Comparison of ENCODE assay signal across 2 cellular contexts in the genomic region with DNA sequence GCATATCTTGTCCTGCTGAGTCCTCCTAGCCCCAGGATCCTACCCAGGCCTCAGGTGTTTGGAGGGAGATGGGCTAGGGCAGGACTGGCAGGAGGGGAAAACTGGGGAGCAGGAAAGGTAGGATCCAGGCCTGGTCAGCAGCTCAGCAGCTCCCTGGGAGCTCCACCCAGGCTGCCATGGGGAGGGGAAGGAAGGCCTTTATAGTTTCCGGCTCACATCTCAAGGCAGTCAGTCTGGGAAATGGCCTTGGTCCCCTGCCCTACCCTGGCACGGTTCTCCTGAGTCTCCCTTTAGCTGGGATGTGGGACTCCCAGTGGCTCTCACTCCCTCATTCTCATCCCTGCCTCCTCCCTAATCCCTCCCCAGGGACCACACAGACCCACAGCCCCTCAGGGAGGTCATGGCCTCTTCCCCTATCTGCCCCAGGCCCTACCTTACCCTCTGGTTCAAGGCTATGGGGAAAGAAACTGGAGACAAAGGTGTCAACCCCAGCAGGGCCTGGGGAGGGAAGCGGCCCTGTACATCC.
TF ChIP-seq lines count a peak whose summit lies in the region.

No MANE protein-coding gene starts in this region.

TF ChIP-seq in IMR-90, 13 proteins besides CTCF, POLR2A, EP300 and RAD21:
- no peak for TF ChIP-seq CEBPB (IDR thresholded peaks at IDR 0.05; ENCODE audit: low read depth, low read length)
- TF ChIP-seq BHLHE40 (IDR thresholded peaks at IDR 0.05; ENCODE audit: low read depth, low read length) = no peak
- TF ChIP-seq MAZ (IDR thresholded peaks at IDR 0.05; ENCODE audit: borderline replicate concordance, low read depth, low read length) = no peak
- no peak for TF ChIP-seq SMC3 (IDR thresholded peaks at IDR 0.05; ENCODE audit: low read depth, low read length)
TF ChIP-seq in IMR-90: peak in this region for 0.

TF ChIP-seq in K562, 482 proteins besides CTCF, POLR2A, EP300 and RAD21:
- TF ChIP-seq, protein P1, sequence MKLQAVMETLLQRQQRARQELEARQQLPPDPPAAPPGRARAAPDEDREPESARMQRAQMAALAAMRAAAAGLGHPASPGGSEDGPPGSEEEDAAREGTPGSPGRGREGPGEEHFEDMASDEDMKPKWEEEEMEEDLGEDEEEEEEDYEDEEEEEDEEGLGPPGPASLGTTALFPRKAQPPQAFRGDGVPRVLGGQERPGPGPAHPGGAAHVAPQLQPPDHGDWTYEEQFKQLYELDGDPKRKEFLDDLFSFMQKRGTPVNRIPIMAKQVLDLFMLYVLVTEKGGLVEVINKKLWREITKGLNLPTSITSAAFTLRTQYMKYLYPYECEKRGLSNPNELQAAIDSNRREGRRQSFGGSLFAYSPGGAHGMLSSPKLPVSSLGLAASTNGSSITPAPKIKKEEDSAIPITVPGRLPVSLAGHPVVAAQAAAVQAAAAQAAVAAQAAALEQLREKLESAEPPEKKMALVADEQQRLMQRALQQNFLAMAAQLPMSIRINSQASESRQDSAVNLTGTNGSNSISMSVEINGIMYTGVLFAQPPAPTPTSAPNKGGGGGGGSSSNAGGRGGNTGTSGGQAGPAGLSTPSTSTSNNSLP (IDR thresholded peaks at IDR 0.05; ENCODE audit: borderline replicate concordance, low read depth, low read length) = no peak
- no peak for TF ChIP-seq SRSF9 (IDR thresholded peaks at IDR 0.05; ENCODE audit: borderline replicate concordance, low read depth, low read length)
- TF ChIP-seq, protein P2, sequence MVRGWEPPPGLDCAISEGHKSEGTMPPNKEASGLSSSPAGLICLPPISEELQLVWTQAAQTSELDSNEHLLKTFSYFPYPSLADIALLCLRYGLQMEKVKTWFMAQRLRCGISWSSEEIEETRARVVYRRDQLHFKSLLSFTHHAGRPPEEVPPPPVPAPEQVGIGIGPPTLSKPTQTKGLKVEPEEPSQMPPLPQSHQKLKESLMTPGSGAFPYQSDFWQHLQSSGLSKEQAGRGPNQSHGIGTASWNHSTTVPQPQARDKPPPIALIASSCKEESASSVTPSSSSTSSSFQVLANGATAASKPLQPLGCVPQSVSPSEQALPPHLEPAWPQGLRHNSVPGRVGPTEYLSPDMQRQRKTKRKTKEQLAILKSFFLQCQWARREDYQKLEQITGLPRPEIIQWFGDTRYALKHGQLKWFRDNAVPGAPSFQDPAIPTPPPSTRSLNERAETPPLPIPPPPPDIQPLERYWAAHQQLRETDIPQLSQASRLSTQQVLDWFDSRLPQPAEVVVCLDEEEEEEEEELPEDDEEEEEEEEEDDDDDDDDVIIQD (CRISPR knock-in tag; IDR thresholded peaks at IDR 0.05) = no peak
- TF ChIP-seq, protein P3, sequence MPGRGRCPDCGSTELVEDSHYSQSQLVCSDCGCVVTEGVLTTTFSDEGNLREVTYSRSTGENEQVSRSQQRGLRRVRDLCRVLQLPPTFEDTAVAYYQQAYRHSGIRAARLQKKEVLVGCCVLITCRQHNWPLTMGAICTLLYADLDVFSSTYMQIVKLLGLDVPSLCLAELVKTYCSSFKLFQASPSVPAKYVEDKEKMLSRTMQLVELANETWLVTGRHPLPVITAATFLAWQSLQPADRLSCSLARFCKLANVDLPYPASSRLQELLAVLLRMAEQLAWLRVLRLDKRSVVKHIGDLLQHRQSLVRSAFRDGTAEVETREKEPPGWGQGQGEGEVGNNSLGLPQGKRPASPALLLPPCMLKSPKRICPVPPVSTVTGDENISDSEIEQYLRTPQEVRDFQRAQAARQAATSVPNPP (IDR thresholded peaks at IDR 0.05; ENCODE audit: borderline replicate concordance, insufficient read depth, insufficient read length) = no peak
- TF ChIP-seq, protein P4, sequence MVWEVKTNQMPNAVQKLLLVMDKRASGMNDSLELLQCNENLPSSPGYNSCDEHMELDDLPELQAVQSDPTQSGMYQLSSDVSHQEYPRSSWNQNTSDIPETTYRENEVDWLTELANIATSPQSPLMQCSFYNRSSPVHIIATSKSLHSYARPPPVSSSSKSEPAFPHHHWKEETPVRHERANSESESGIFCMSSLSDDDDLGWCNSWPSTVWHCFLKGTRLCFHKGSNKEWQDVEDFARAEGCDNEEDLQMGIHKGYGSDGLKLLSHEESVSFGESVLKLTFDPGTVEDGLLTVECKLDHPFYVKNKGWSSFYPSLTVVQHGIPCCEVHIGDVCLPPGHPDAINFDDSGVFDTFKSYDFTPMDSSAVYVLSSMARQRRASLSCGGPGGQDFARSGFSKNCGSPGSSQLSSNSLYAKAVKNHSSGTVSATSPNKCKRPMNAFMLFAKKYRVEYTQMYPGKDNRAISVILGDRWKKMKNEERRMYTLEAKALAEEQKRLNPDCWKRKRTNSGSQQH (CRISPR knock-in tag; IDR thresholded peaks at IDR 0.05) = no peak
- TF ChIP-seq, protein P5, sequence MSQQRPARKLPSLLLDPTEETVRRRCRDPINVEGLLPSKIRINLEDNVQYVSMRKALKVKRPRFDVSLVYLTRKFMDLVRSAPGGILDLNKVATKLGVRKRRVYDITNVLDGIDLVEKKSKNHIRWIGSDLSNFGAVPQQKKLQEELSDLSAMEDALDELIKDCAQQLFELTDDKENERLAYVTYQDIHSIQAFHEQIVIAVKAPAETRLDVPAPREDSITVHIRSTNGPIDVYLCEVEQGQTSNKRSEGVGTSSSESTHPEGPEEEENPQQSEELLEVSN (IDR thresholded peaks at IDR 0.05; ENCODE audit: borderline replicate concordance in 1 of 2, extremely low read depth in 1 of 2, insufficient read depth in 1 of 2, insufficient read length in 1 of 2, low read depth in 1 of 2, low read length in 1 of 2, poor library complexity in 1 of 2, severe bottlenecking in 1 of 2) = no peak
